ENCODE assay signal across 8 cellular contexts in genomic region chr11:4539603-4540219, GRCh38. TPM values are rescaled to one million over a fixed set of nuclear protein-coding genes. Genes with fewer than 3 reads are reported as not detected.
DNase-seq lines count a peak whose midpoint lies in the region; ATAC-seq and TF ChIP-seq lines count a peak whose summit lies in the region.

No MANE protein-coding gene starts in this region.

- intact Hi-C loops in heart left ventricle (cut with DNase I), result loop anchor here (1.0 to 5.0 kb wide), 6 partner anchors 46 to 357 kb away; no protein-coding TSS in a partner anchor

- TF ChIP-seq POLR2A in heart left ventricle (IDR thresholded peaks at IDR 0.05), result no peak

- no peak overlapping the region for H3K27ac Mint-ChIP-seq in activated naive CD8-positive, alpha-beta T cell treated with anti-CD3 and anti-CD28 coated beads for 36 hours

- DNase-seq in SHP77 (lab: John Stamatoyannopoulos, UW) (peak; percentile 9 to 35), SHP77 treated with DMSO at 0.1 percent for 48 hours (lab: John Stamatoyannopoulos, UW) (no peak), SJCRH30 (peak; percentile 11 to 57), heart left ventricle (peak in 3 of 5 donors; percentile 22 to 64 (median 22)), retinal pigment epithelial cell (ENCODE audit: low read depth) (no peak), kidney glomerular epithelial cell (lab: John Stamatoyannopoulos, UW) (no peak)
- peak; percentile 30 for DNase-seq in activated naive CD8-positive, alpha-beta T cell treated with anti-CD3 and anti-CD28 coated beads for 36 hours

- H3K4me3 ChIP-seq in SJCRH30 (no peak overlapping the region), heart left ventricle (no peak overlapping the region), retinal pigment epithelial cell (ENCODE audit: low read length) (no peak overlapping the region)

- no peaks in the 10 kb centered on the region for H3K27me3 ChIP-seq in SJCRH30
- H3K27me3 ChIP-seq in heart left ventricle, result peaks cover 0 to 8% (median 0%) of the 10 kb centered on the region in 9 donors

- H3K4me1 Mint-ChIP-seq in activated naive CD8-positive, alpha-beta T cell treated with anti-CD3 and anti-CD28 coated beads for 36 hours, result peaks cover 5% of the 10 kb centered on the region

- no peak overlapping the region for H3K4me3 Mint-ChIP-seq in activated naive CD8-positive, alpha-beta T cell treated with anti-CD3 and anti-CD28 coated beads for 36 hours

- H3K27ac ChIP-seq in SJCRH30 (no peak overlapping the region), heart left ventricle (no peak overlapping the region)

- no peaks in the 10 kb centered on the region for H3K36me3 Mint-ChIP-seq in activated naive CD8-positive, alpha-beta T cell treated with anti-CD3 and anti-CD28 coated beads for 36 hours

- H3K9me3 Mint-ChIP-seq in activated naive CD8-positive, alpha-beta T cell treated with anti-CD3 and anti-CD28 coated beads for 36 hours, result no peaks in the 10 kb centered on the region

- TF ChIP-seq CTCF in heart left ventricle (IDR thresholded peaks at IDR 0.05), result peak; percentile 49 to 80 (median 67)
- TF ChIP-seq CTCF in retinal pigment epithelial cell (conservative IDR thresholded peaks at IDR 0.05; ENCODE audit: low read depth, low read length), result peak; percentile 77

- no peaks in the 10 kb centered on the region for H3K9me3 ChIP-seq in SJCRH30 (replicated peaks)
- no peaks in the 10 kb centered on the region for H3K9me3 ChIP-seq in heart left ventricle

- H3K36me3 ChIP-seq in SJCRH30, result no peaks in the 10 kb centered on the region
- H3K36me3 ChIP-seq in heart left ventricle, result no peaks in the 10 kb centered on the region

- H3K4me1 ChIP-seq in SJCRH30 (no peaks in the 10 kb centered on the region), heart left ventricle (no peaks in the 10 kb centered on the region)

- peaks cover 5% of the 10 kb centered on the region for H3K27me3 Mint-ChIP-seq in activated naive CD8-positive, alpha-beta T cell treated with anti-CD3 and anti-CD28 coated beads for 36 hours

- peak; percentile 67 for ATAC-seq in HG03103 (IDR thresholded peaks at IDR 0.05; ENCODE audit: low read depth, unreplicated experiment)
- peak; percentile 47 to 81 (median 74) for ATAC-seq in heart left ventricle

- WGBS in heart left ventricle, 4 donors, result 21 to 28% (median 24%) methylated on average over 3 of the region's 3 CpGs

RNA-seq across cellular contexts. Expression of gene OR52M1, which starts 5.3 kb away (rescaled TPM):
- not detected in 2 replicates for total RNA-seq in SJCRH30 (2014; rRNA removed; shearing (Covaris generic))
- total RNA-seq in activated naive CD8-positive, alpha-beta T cell treated with anti-CD3 and anti-CD28 coated beads for 36 hours, result not detected
- not detected for total RNA-seq in heart left ventricle
- polyA plus RNA-seq in heart left ventricle, result not detected

RNA-seq across cellular contexts. Expression of gene OR52I2, which starts 41.8 kb away (rescaled TPM):
- total RNA-seq in SJCRH30 (2014; rRNA removed; shearing (Covaris generic)), result not detected in 2 replicates
- not detected for total RNA-seq in activated naive CD8-positive, alpha-beta T cell treated with anti-CD3 and anti-CD28 coated beads for 36 hours
- total RNA-seq in heart left ventricle, result not detected
- polyA plus RNA-seq in heart left ventricle, result not detected

RNA-seq across cellular contexts. Expression of gene OR52I1, which starts 54.1 kb away (rescaled TPM):
- not detected in 2 replicates for total RNA-seq in SJCRH30 (2014; rRNA removed; shearing (Covaris generic))
- not detected for total RNA-seq in activated naive CD8-positive, alpha-beta T cell treated with anti-CD3 and anti-CD28 coated beads for 36 hours
- total RNA-seq in heart left ventricle, result not detected
- not detected for polyA plus RNA-seq in heart left ventricle

RNA-seq across cellular contexts. Expression of gene OR52K1, which starts 57.3 kb away (rescaled TPM):
- total RNA-seq in SJCRH30 (2014; rRNA removed; shearing (Covaris generic)), result not detected in 2 replicates
- total RNA-seq in activated naive CD8-positive, alpha-beta T cell treated with anti-CD3 and anti-CD28 coated beads for 36 hours, result not detected
- under 1 TPM in 2 of 9 donors, not detected in 7; 0.05 TPM for total RNA-seq in heart left ventricle
- polyA plus RNA-seq in heart left ventricle, result not detected

Comparison
In these comparisons a context has a peak if more than half of its experiments do, and no peak if none do; other contexts are left out.
1. DNase-seq: peak in SHP77 (2 of 2), SJCRH30 (2 of 2), activated naive CD8-positive, alpha-beta T cell treated with anti-CD3 and anti-CD28 coated beads for 36 hours (single experiment) and heart left ventricle (3 of 5); none in SHP77 treated with DMSO at 0.1 percent for 48 hours (single experiment), retinal pigment epithelial cell (single experiment) and kidney glomerular epithelial cell (single experiment).